Comparison of ENCODE assay signal across 8 cellular contexts in genomic region chr15:77993970-77994693, GRCh38.
DNase-seq lines count a peak whose midpoint lies in the region; ATAC-seq and TF ChIP-seq lines count a peak whose summit lies in the region.
"Not testable (repeated sequence)": the region's sequence is repeated elsewhere in the genome, so short reads cannot be mapped to it uniquely, and the experiment has no call there.

No MANE protein-coding gene starts in this region.

- H3K23ac ChIP-seq in mesenchymal stem cell (ENCODE audit: low read length in 2 of 2), result peak overlapping the region in 1 of 2 experiments; percentile 32

- WGBS in esophagus squamous epithelium, 2 donors, result no CpG with 5 or more reads among the region's 18 CpGs
- 34% methylated on average over 15 of the region's 18 CpGs for WGBS in mesenchymal stem cell

- not testable (repeated sequence) for H3K4me3 Mint-ChIP-seq in activated T-cell treated with anti-CD3 and anti-CD28 coated beads, Interleukin-2, amount 50 U/mL, for 4 hours
- peak overlapping the region; percentile 30 to 41 for H3K4me3 Mint-ChIP-seq in stimulated activated naive B cell treated with anti-CD40 and anti-IgM and Interleukin-4, amounts not matched to agents 10 μg/mL and 1 μg/mL and 100 μg/mL, for 72 hours

- H3K9me3 Mint-ChIP-seq in activated T-cell treated with anti-CD3 and anti-CD28 coated beads, Interleukin-2, amount 50 U/mL, for 4 hours; stimulated activated naive B cell treated with anti-CD40 and anti-IgM and Interleukin-4, amounts not matched to agents 10 μg/mL and 1 μg/mL and 100 μg/mL, for 72 hours: not testable (repeated sequence)

- not testable (repeated sequence) for H3K9me3 ChIP-seq in esophagus squamous epithelium; mesenchymal stem cell (ENCODE audit: control insufficient read depth, low read length)

- peaks cover 17% of the 10 kb centered on the region for H3K4me1 Mint-ChIP-seq in activated T-cell treated with anti-CD3 and anti-CD28 coated beads, Interleukin-2, amount 50 U/mL, for 4 hours (ENCODE audit: low read depth)
- H3K4me1 Mint-ChIP-seq in stimulated activated naive B cell treated with anti-CD40 and anti-IgM and Interleukin-4, amounts not matched to agents 10 μg/mL and 1 μg/mL and 100 μg/mL, for 72 hours, result peaks cover 35 to 48% of the 10 kb centered on the region in 2 donors

- H4K8ac ChIP-seq in mesenchymal stem cell (ENCODE audit: low read length), result not testable (repeated sequence)

- H3K4me1 ChIP-seq in esophagus squamous epithelium (peaks cover 31 to 79% (median 62%) of the 10 kb centered on the region in 3 donors), mesenchymal stem cell (ENCODE audit: control insufficient read depth, insufficient read depth, low read depth, low read length) (peaks cover 72% of the 10 kb centered on the region)

- not testable (repeated sequence) for TF ChIP-seq POLR2A in esophagus squamous epithelium (IDR thresholded peaks at IDR 0.05)

- not testable (repeated sequence) for H3K4me2 ChIP-seq in mesenchymal stem cell (ENCODE audit: low read length, poor library complexity, severe bottlenecking)

- not testable (repeated sequence) for H3K36me3 Mint-ChIP-seq in activated T-cell treated with anti-CD3 and anti-CD28 coated beads, Interleukin-2, amount 50 U/mL, for 4 hours (ENCODE audit: insufficient read depth)
- peaks cover 15% of the 10 kb centered on the region in 2 donors for H3K36me3 Mint-ChIP-seq in stimulated activated naive B cell treated with anti-CD40 and anti-IgM and Interleukin-4, amounts not matched to agents 10 μg/mL and 1 μg/mL and 100 μg/mL, for 72 hours

- in situ Hi-C loops in Caki2 (cut with HindIII; ENCODE audit: low pct_unique_long_range_greater_than_20kb, low sequenced_read_pairs), result not testable (repeated sequence)

- peak overlapping the region in 1 of 2 experiments; percentile 98 for H2BK12ac ChIP-seq in mesenchymal stem cell (ENCODE audit: low read length in 2 of 2)

- intact Hi-C loops in esophagus squamous epithelium (cut with DNase I), result not testable (repeated sequence)

- not testable (repeated sequence) for H2AFZ ChIP-seq in mesenchymal stem cell (ENCODE audit: low read depth, low read length)

- not testable (repeated sequence) for H3K27me3 ChIP-seq in esophagus squamous epithelium; mesenchymal stem cell (ENCODE audit: control insufficient read depth in 1 of 2, insufficient read depth in 1 of 2, low read length in 2 of 2)

- H2BK15ac ChIP-seq in mesenchymal stem cell (ENCODE audit: low read depth, poor library complexity, severe bottlenecking), result peak overlapping the region; percentile 29

- H2AK5ac ChIP-seq in mesenchymal stem cell (ENCODE audit: low read length, severe bottlenecking), result peak overlapping the region; percentile 49

- H4K91ac ChIP-seq in mesenchymal stem cell (ENCODE audit: low read length), result peak overlapping the region; percentile 44

- H3K27me3 Mint-ChIP-seq in activated T-cell treated with anti-CD3 and anti-CD28 coated beads, Interleukin-2, amount 50 U/mL, for 4 hours (ENCODE audit: low read depth); stimulated activated naive B cell treated with anti-CD40 and anti-IgM and Interleukin-4, amounts not matched to agents 10 μg/mL and 1 μg/mL and 100 μg/mL, for 72 hours: not testable (repeated sequence)

- ATAC-seq in GM19372 (IDR thresholded peaks at IDR 0.05; ENCODE audit: low read depth, unreplicated experiment) (peak; percentile 56), HG03066 (IDR thresholded peaks at IDR 0.05; ENCODE audit: low read depth, unreplicated experiment) (peak; percentile 80)
- peak; percentile 43 to 47 for ATAC-seq in activated T-cell treated with anti-CD3 and anti-CD28 coated beads, Interleukin-2, amount 50 U/mL, for 4 hours
- peak; percentile 95 to 96 for ATAC-seq in stimulated activated naive B cell treated with anti-CD40 and anti-IgM and Interleukin-4, amounts not matched to agents 10 μg/mL and 1 μg/mL and 100 μg/mL, for 72 hours (replicated peaks)

- H3K27ac Mint-ChIP-seq in stimulated activated naive B cell treated with anti-CD40 and anti-IgM and Interleukin-4, amounts not matched to agents 10 μg/mL and 1 μg/mL and 100 μg/mL, for 72 hours, result peak overlapping the region; percentile 93

- H3K4ac ChIP-seq in mesenchymal stem cell (ENCODE audit: low read depth in 1 of 2, low read length in 2 of 2), result peak overlapping the region; percentile 10 to 75

- peak overlapping the region; percentile 62 for H3K9ac ChIP-seq in mesenchymal stem cell (ENCODE audit: low read length)

- H2BK5ac ChIP-seq in mesenchymal stem cell (ENCODE audit: low read depth, low read length, poor library complexity, severe bottlenecking), result peak overlapping the region; percentile 92

- H2BK120ac ChIP-seq in mesenchymal stem cell (ENCODE audit: low read depth, low read length), result not testable (repeated sequence)

- H3K18ac ChIP-seq in mesenchymal stem cell (ENCODE audit: low read depth in 1 of 2, low read length in 2 of 2), result peak overlapping the region; percentile 23 to 97

- H3K27ac ChIP-seq in esophagus squamous epithelium, result peak overlapping the region; percentile 89 to 93 (median 91)
- H3K27ac ChIP-seq in mesenchymal stem cell (ENCODE audit: low read length, poor library complexity, severe bottlenecking), result peak overlapping the region; percentile 98

- H3K79me1 ChIP-seq in mesenchymal stem cell (replicated peaks; ENCODE audit: low read length, poor library complexity, severe bottlenecking), result peaks cover 19% of the 10 kb centered on the region

- DNase-seq in Caki2 (ENCODE audit: low read depth) (peak; percentile 81), NCI-H226 (peak; percentile 95), esophagus squamous epithelium (lab: John Stamatoyannopoulos, UW) (peak; percentile 25), mesenchymal stem cell (peak; percentile 96)
- peak; percentile 40 for DNase-seq in activated T-cell treated with anti-CD3 and anti-CD28 coated beads, Interleukin-2, amount 50 U/mL, for 4 hours
- peak; percentile 84 for DNase-seq in stimulated activated naive B cell treated with anti-CD40 and anti-IgM and Interleukin-4, amounts not matched to agents 10 μg/mL and 1 μg/mL and 100 μg/mL, for 72 hours

- H3K4me3 ChIP-seq in esophagus squamous epithelium (peak overlapping the region in 2 of 4 donors; percentile 16 to 43), mesenchymal stem cell (ENCODE audit: insufficient read depth in 1 of 2, low read depth in 1 of 2, low read length in 2 of 2) (peak overlapping the region in 1 of 2 experiments; percentile 24)

- TF ChIP-seq CTCF in esophagus squamous epithelium (IDR thresholded peaks at IDR 0.05), result not testable (repeated sequence)

- H3K14ac ChIP-seq in mesenchymal stem cell (ENCODE audit: low read length in 2 of 2), result peak overlapping the region in 1 of 2 experiments; percentile 35

- H3K36me3 ChIP-seq in esophagus squamous epithelium (peaks cover 0 to 25% (median 0%) of the 10 kb centered on the region in 3 donors), mesenchymal stem cell (ENCODE audit: control insufficient read depth in 1 of 2, insufficient read depth in 2 of 2, low read depth in 1 of 2, low read length in 2 of 2) (peaks cover 17 to 47% of the 10 kb centered on the region in 2 experiments)

Comparison
In these comparisons a context has a peak if more than half of its experiments do, and no peak if none do; other contexts are left out.
1. DNase-seq: peak in every context shown above with its lines; median percentile 96 in mesenchymal stem cell; 95 in NCI-H226; 84 in stimulated activated naive B cell treated with anti-CD40 and anti-IgM and Interleukin-4, amounts not matched to agents 10 μg/mL and 1 μg/mL and 100 μg/mL, for 72 hours; 81 in Caki2; 40 in activated T-cell treated with anti-CD3 and anti-CD28 coated beads, Interleukin-2, amount 50 U/mL, for 4 hours; 25 in esophagus squamous epithelium.
2. ATAC-seq: peak in every context shown above with its lines; median percentile 96 in stimulated activated naive B cell treated with anti-CD40 and anti-IgM and Interleukin-4, amounts not matched to agents 10 μg/mL and 1 μg/mL and 100 μg/mL, for 72 hours; 80 in HG03066; 56 in GM19372; 45 in activated T-cell treated with anti-CD3 and anti-CD28 coated beads, Interleukin-2, amount 50 U/mL, for 4 hours.